29 cellular contexts compared by ENCODE assay signal in genomic region chr6:95548188-95548837, GRCh38. TPM values are rescaled to one million over a fixed set of nuclear protein-coding genes. Genes with fewer than 3 reads are reported as not detected.
DNase-seq lines count a peak whose midpoint lies in the region; ATAC-seq, FAIRE-seq and TF ChIP-seq lines count a peak whose summit lies in the region.
"Had no signal": no experiment of that assay in that cellular context is flagged by ENCODE, and none has a peak within 500 bp of the region (broad histone marks: within the 10 kb centered on the region; RNA-seq: fewer than 3 reads in every experiment).

No MANE protein-coding gene starts in this region.

- peaks cover 2% of the 10 kb centered on the region for H3K36me3 Mint-ChIP-seq in endodermal cell (ENCODE audit: low read depth)
- H3K36me3 Mint-ChIP-seq: brain; CD8-positive, alpha-beta T cell had no signal

- in situ Hi-C loops in HepG2 (cut with HindIII; ENCODE audit: extremely low pct_ligation_motif_present, low pct_unique_long_range_greater_than_20kb): no loop called here

- no peaks in the 10 kb centered on the region for H3K36me3 ChIP-seq in HepG2 (replicated peaks in 1 of 2; ENCODE audit: control insufficient read depth in 1 of 2, insufficient read depth in 2 of 2, low read length in 2 of 2)
- no peaks in the 10 kb centered on the region for H3K36me3 ChIP-seq in right lobe of liver
- H3K36me3 ChIP-seq in endodermal cell (ENCODE audit: control insufficient read depth, insufficient read depth, low read length): no peaks in the 10 kb centered on the region
- H3K36me3 ChIP-seq: esophagus muscularis mucosa, HAP-1, heart left ventricle had no signal

- H3K4me3 ChIP-seq in HepG2 (replicated peaks in 1 of 3; ENCODE audit: insufficient read depth in 1 of 3, low read depth in 2 of 3, low read length in 3 of 3) (no peak overlapping the region), right lobe of liver (no peak overlapping the region), endodermal cell (ENCODE audit: low read length) (no peak overlapping the region)
- H3K4me3 ChIP-seq: esophagus muscularis mucosa, HAP-1, heart left ventricle, PC-9, psoas muscle had no signal

- CTCF ChIA-PET in HepG2 (lab: Yijun Ruan, JAX; ENCODE audit: low intra/inter-chr PET ratio, low total read pairs): no interaction called here

- peaks cover 37% of the 10 kb centered on the region for H3K4me1 Mint-ChIP-seq in endodermal cell

- no peak overlapping the region for H3K4me2 ChIP-seq in HepG2 (ENCODE audit: low read depth, low read length)
- H3K4me2 ChIP-seq: PC-9 had no signal

- H3K27me3 Mint-ChIP-seq in endodermal cell (ENCODE audit: insufficient read depth): no peaks in the 10 kb centered on the region
- H3K27me3 Mint-ChIP-seq: brain had no signal

- no peak for TF ChIP-seq RAD21 in HepG2 (CRISPR knock-in tag; IDR thresholded peaks at IDR 0.05)

- no peak overlapping the region for H3K27ac ChIP-seq in HepG2 (ENCODE audit: extremely low read length, insufficient read depth, low read length)
- no peak overlapping the region for H3K27ac ChIP-seq in right lobe of liver
- H3K27ac ChIP-seq in endodermal cell (ENCODE audit: low read depth, low read length): no peak overlapping the region
- H3K27ac ChIP-seq: esophagus muscularis mucosa, heart left ventricle, PC-9, psoas muscle, VCaP had no signal

- H3K9ac ChIP-seq in HepG2 (ENCODE audit: insufficient read depth, low read depth, low read length): no peak overlapping the region
- H3K9ac ChIP-seq in endodermal cell (ENCODE audit: extremely low read depth, low read length, poor library complexity, severe bottlenecking): no peak overlapping the region

- DNase-seq in HepG2 (ENCODE audit: low spot score) (no peak), right lobe of liver (no peak), NCI-H2171 treated with DMSO at 0.1 percent for 48 hours (lab: John Stamatoyannopoulos, UW) (peak; percentile 94), endodermal cell (no peak), foreskin melanocyte (no peak), GF-D8 (lab: John Stamatoyannopoulos, UW) (no peak)
- DNase-seq: activated CD4-positive, alpha-beta T cell treated with anti-CD3 and anti-CD28 coated beads for 48 hours; activated naive CD4-positive, alpha-beta T cell treated with anti-CD3 and anti-CD28 coated beads, Interleukin-2, amount 50 U/mL, for 16 hours; CD8-positive, alpha-beta T cell; cerebellar nuclear complex; dermis blood vessel endothelial cell; foreskin fibroblast; heart left ventricle; NCI-H1417 treated with DMSO at 0.1 percent for 48 hours; NCI-H2081 treated with DMSO at 0.1 percent for 48 hours; nucleus accumbens; PC-9; psoas muscle; SIG-M5; stimulated activated CD4-positive, alpha-beta T cell treated with anti-CD3 and anti-CD28 coated beads, Interleukin-4, amount 100 ng/mL, for 4 hours; SW 1271 had no signal

- intact Hi-C loops in HepG2 (cut with micrococcal nuclease; ENCODE audit: unreplicated experiment) (no loop called here), right lobe of liver (cut with DNase I) (no loop called here)

- TF ChIP-seq POLR2A in HepG2 (IDR thresholded peaks at IDR 0.05; ENCODE audit: insufficient read depth in 1 of 2, low read depth in 2 of 2, low read length in 2 of 2): no peak
- TF ChIP-seq POLR2A in right lobe of liver (IDR thresholded peaks at IDR 0.05): no peak

- H3K9me3 ChIP-seq in HepG2 (ENCODE audit: low read length) (no peaks in the 10 kb centered on the region), right lobe of liver (no peaks in the 10 kb centered on the region), endodermal cell (ENCODE audit: control insufficient read depth, low read length) (no peaks in the 10 kb centered on the region)
- H3K9me3 ChIP-seq: esophagus muscularis mucosa, HAP-1, heart left ventricle, psoas muscle had no signal

- TF ChIP-seq EP300 in HepG2 (IDR thresholded peaks at IDR 0.05; ENCODE audit: low read depth in 2 of 2, low read length in 2 of 2): no peak
- no peak for TF ChIP-seq EP300 in HepG2 (CRISPR knock-in tag; IDR thresholded peaks at IDR 0.05; ENCODE audit: borderline replicate concordance)

- H3K4me1 ChIP-seq in HepG2 (ENCODE audit: insufficient read depth, low read length): no peaks in the 10 kb centered on the region
- H3K4me1 ChIP-seq in right lobe of liver: peaks cover 0 to 44% (median 16%) of the 10 kb centered on the region in 4 donors
- no peaks in the 10 kb centered on the region for H3K4me1 ChIP-seq in endodermal cell (ENCODE audit: control insufficient read depth, insufficient read depth, low read length)
- H3K4me1 ChIP-seq: psoas muscle had no signal

- 53% methylated on average over 4 of the region's 4 CpGs for WGBS in HepG2 (ENCODE audit: low lambda C conversion rate)
- WGBS in right lobe of liver (ENCODE audit: insufficient coverage, low coverage, low lambda C conversion rate, missing lambda C conversion rate): 75% methylated on average over 3 of the region's 4 CpGs
- WGBS in endodermal cell (ENCODE audit: insufficient coverage in 1 of 2, insufficient read length in 1 of 2), 2 experiments: 91 to 96% methylated on average over 4 of the region's 4 CpGs

- no peaks in the 10 kb centered on the region for H3K27me3 ChIP-seq in HepG2 (ENCODE audit: control insufficient read depth in 1 of 2, insufficient read depth in 2 of 2, low read length in 2 of 2)
- H3K27me3 ChIP-seq in right lobe of liver: no peaks in the 10 kb centered on the region
- H3K27me3 ChIP-seq in endodermal cell (ENCODE audit: control insufficient read depth, insufficient read depth, low read length, poor library complexity, severe bottlenecking): no peaks in the 10 kb centered on the region
- H3K27me3 ChIP-seq: esophagus muscularis mucosa, heart left ventricle had no signal

- peak; percentile 52 for ATAC-seq in HepG2
- ATAC-seq in right lobe of liver: no peak
- ATAC-seq in HG02938 (IDR thresholded peaks at IDR 0.05; ENCODE audit: unreplicated experiment): no peak
- no peak for ATAC-seq in HG02610 (IDR thresholded peaks at IDR 0.05; ENCODE audit: unreplicated experiment)
- ATAC-seq: CD8-positive, alpha-beta T cell; psoas muscle had no signal

- no peak for TF ChIP-seq CTCF in HepG2 (CRISPR knock-in tag; IDR thresholded peaks at IDR 0.05)
- no peak for TF ChIP-seq CTCF in right lobe of liver (IDR thresholded peaks at IDR 0.05)
- TF ChIP-seq CTCF in endodermal cell (conservative IDR thresholded peaks at IDR 0.05): no peak

- POLR2A ChIA-PET in HepG2 (lab: Yijun Ruan, JAX): no interaction called here

- H2AFZ ChIP-seq in HepG2 (ENCODE audit: low read length): no peak overlapping the region
- H2AFZ ChIP-seq: PC-9 had no signal

- H3K9me3 Mint-ChIP-seq in endodermal cell: no peaks in the 10 kb centered on the region
- H3K9me3 Mint-ChIP-seq: activated T-helper 2 cell treated with anti-CD3 and anti-CD28 coated beads, Interferon-gamma antibody, Interleukin-2, Interleukin-4, amounts not matched to agents 10 μg/mL and 5 μg/mL and 100 μg/mL, durations not matched to agents 14 hours and 24 hours and 36 hours; brain had no signal

- H3K27ac Mint-ChIP-seq in endodermal cell: peak overlapping the region; percentile 36
- H3K27ac Mint-ChIP-seq: activated T-helper 2 cell treated with anti-CD3 and anti-CD28 coated beads, Interferon-gamma antibody, Interleukin-2, Interleukin-4, amounts not matched to agents 10 μg/mL and 5 μg/mL and 100 μg/mL, durations not matched to agents 14 hours and 24 hours and 36 hours; brain; CD8-positive, alpha-beta T cell had no signal

- H3K79me2 ChIP-seq in HepG2 (ENCODE audit: insufficient read depth, low read length): no peaks in the 10 kb centered on the region

- no peak overlapping the region for H3K4me3 Mint-ChIP-seq in endodermal cell
- H3K4me3 Mint-ChIP-seq: brain; CD8-positive, alpha-beta T cell had no signal

- no peak for FAIRE-seq in HepG2 (lab: Jason Lieb, UNC)
- FAIRE-seq: keratinocyte had no signal

- no peaks in the 10 kb centered on the region for H4K20me1 ChIP-seq in HepG2 (ENCODE audit: insufficient read depth, low read length)

- BruUV-seq in HepG2 (replicated peaks; lab: Mats Ljungman, UMichigan): no TSS peak

TF ChIP-seq in HepG2, 621 proteins besides CTCF, POLR2A, EP300 and RAD21 (continues in another document):
- TF ChIP-seq CBX2 (IDR thresholded peaks at IDR 0.05; ENCODE audit: low read depth, low read length) (no peak), CBX2 (CRISPR knock-in tag; IDR thresholded peaks at IDR 0.05; ENCODE audit: low read depth) (no peak), STAG1 (CRISPR knock-in tag; IDR thresholded peaks at IDR 0.05) (0 out of 2 replicates have a peak, but pooled peaks have one; percentile 4)

RNA-seq across cellular contexts. Expression of gene MANEA, which starts 29.0 kb away (rescaled TPM):
- total RNA-seq in HepG2 (2016; rRNA removed; fragmentation: Illumina TruSeq; extraction: Trizol) (7.6 and 10.9 TPM in 2 replicates), right lobe of liver (10 to 100 TPM; 12.5 to 32.7 (median 22.1) TPM), endodermal cell (100 to 1,000 TPM in 1 of 2 donors, 10 to 100 TPM in 1; 77.8 to 141 TPM)
- 0.79 and 1.2 TPM in 2 replicates for total RNA-seq in HepG2 (2016; cell fraction: cytosol; rRNA removed; fragmentation: Illumina TruSeq; extraction: Trizol; ENCODE audit: low read depth)
- 8.5 and 11.1 TPM in 2 replicates for total RNA-seq in HepG2 (2016; cell fraction: insoluble cytoplasmic fraction; rRNA removed; fragmentation: Illumina TruSeq; extraction: Trizol)
- 2.2 and 2.7 TPM in 2 replicates for total RNA-seq in HepG2 (2016; cell fraction: membrane; rRNA removed; fragmentation: Illumina TruSeq; extraction: Trizol)
- 14.0 and 15.6 TPM in 2 replicates for total RNA-seq in HepG2 (2016; cell fraction: nucleus; rRNA removed; fragmentation: Illumina TruSeq; extraction: Trizol)
- 6.8 and 10.0 TPM in 2 replicates for polyA plus RNA-seq in HepG2 (2011; rRNA removed)
- 2.6 and 5.5 TPM in 2 replicates for polyA plus RNA-seq in HepG2 (2011; cell fraction: cytosol; rRNA removed)
- 2.2 and 3.1 TPM in 2 replicates for polyA plus RNA-seq in HepG2 (2011; cell fraction: nucleus; rRNA removed)
- 7.8 and 8.4 TPM in 2 replicates for polyA plus RNA-seq in HepG2 (2012)
- polyA plus RNA-seq in HepG2 (2016; cell fraction: cytosol; fragmentation: Illumina TruSeq; extraction: Trizol; ENCODE audit: low read depth): 0.42 and 0.72 TPM in 2 replicates
- 7.9 and 10.1 TPM in 2 replicates for polyA plus RNA-seq in HepG2 (2016; cell fraction: insoluble cytoplasmic fraction; fragmentation: Illumina TruSeq; extraction: Trizol; ENCODE audit: low read depth)
- polyA plus RNA-seq in HepG2 (2016; cell fraction: membrane; fragmentation: Illumina TruSeq; extraction: Trizol; ENCODE audit: low read depth): 1.3 and 1.6 TPM in 2 replicates
- 14.3 and 16.2 TPM in 2 replicates for polyA plus RNA-seq in HepG2 (2016; cell fraction: nucleus; fragmentation: Illumina TruSeq; extraction: Trizol; ENCODE audit: insufficient read depth, low read depth)
- 2.4 and 2.5 TPM in 2 replicates for polyA minus RNA-seq in HepG2 (2011; rRNA and poly(A)+ RNA removed; ENCODE audit: low replicate concordance)
- polyA minus RNA-seq in HepG2 (2011; cell fraction: cytosol; rRNA and poly(A)+ RNA removed): 7.2 and 9.4 TPM in 2 replicates
- 11.8 and 12.4 TPM in 2 replicates for polyA minus RNA-seq in HepG2 (2011; cell fraction: nucleus; rRNA and poly(A)+ RNA removed)
- 40.4 TPM for polyA plus RNA-seq in endodermal cell (2013, experiment 1 of 2)
- 49.8 TPM for polyA plus RNA-seq in endodermal cell (2013, experiment 2 of 2)
